In genomic region chr22:33666661-33667619, GRCh38 we compare ENCODE assay signal across 21 cellular contexts.
DNase-seq lines count a peak whose midpoint lies in the region; ATAC-seq, FAIRE-seq and TF ChIP-seq lines count a peak whose summit lies in the region.
"Had no signal": no experiment of that assay in that cellular context is flagged by ENCODE, and none has a peak within 500 bp of the region (broad histone marks: within the 10 kb centered on the region; RNA-seq: fewer than 3 reads in every experiment).

No MANE protein-coding gene starts in this region.

- no peaks in the 10 kb centered on the region for H3F3A ChIP-seq in neural cell (ENCODE audit: insufficient read depth, low read length, poor library complexity, severe bottlenecking)

- H3K36me3 Mint-ChIP-seq in Calu3 (ENCODE audit: insufficient read depth, unreplicated experiment), result no peaks in the 10 kb centered on the region

- no TSS peak for BruUV-seq in Calu3 (replicated peaks; lab: Mats Ljungman, UMichigan)

- H3K4me3 ChIP-seq in HUES64 (ENCODE audit: low read length) (no peak overlapping the region), colonic mucosa (no peak overlapping the region), neural cell (ENCODE audit: low read length) (peak overlapping the region; percentile 15)
- H3K4me3 ChIP-seq: SJSA1, thoracic aorta had no signal

- H3K9ac ChIP-seq in HUES64 (ENCODE audit: low read depth, low read length) (no peak overlapping the region), colonic mucosa (ENCODE audit: low read depth in 2 of 2, low read length in 2 of 2) (no peak overlapping the region), neural cell (ENCODE audit: low read length) (peak overlapping the region; percentile 14)

- no peaks in the 10 kb centered on the region for H3K27me3 ChIP-seq in HUES64 (ENCODE audit: insufficient read depth, low read length)
- no peaks in the 10 kb centered on the region for H3K27me3 ChIP-seq in colonic mucosa
- H3K27me3 ChIP-seq in neural cell (ENCODE audit: insufficient read depth, low read depth, low read length), result no peaks in the 10 kb centered on the region
- H3K27me3 ChIP-seq: BE2C, SJSA1 had no signal

- no peaks in the 10 kb centered on the region for H3K4me1 Mint-ChIP-seq in Calu3 (ENCODE audit: low read depth, unreplicated experiment)
- H3K4me1 Mint-ChIP-seq: activated CD4-positive, alpha-beta T cell treated with anti-CD3 and anti-CD28 coated beads for 36 hours had no signal

- H3K4me3 Mint-ChIP-seq in Calu3 (ENCODE audit: low read depth, unreplicated experiment), result no peak overlapping the region
- H3K4me3 Mint-ChIP-seq: activated CD4-positive, alpha-beta T cell treated with anti-CD3 and anti-CD28 coated beads for 36 hours had no signal

- ATAC-seq in HG02759 (IDR thresholded peaks at IDR 0.05; ENCODE audit: unreplicated experiment), result no peak
- ATAC-seq: activated CD4-positive, alpha-beta T cell treated with anti-CD3 and anti-CD28 coated beads for 36 hours had no signal

- FAIRE-seq in GM18507 (lab: Jason Lieb, UNC), result peak; percentile 87
- FAIRE-seq: endothelial cell of umbilical vein had no signal

- peaks cover 47% of the 10 kb centered on the region for H3K4me1 ChIP-seq in HUES64 (ENCODE audit: insufficient read depth, low read length)
- no peaks in the 10 kb centered on the region for H3K4me1 ChIP-seq in colonic mucosa
- H3K4me1 ChIP-seq: BE2C, SJSA1 had no signal

- no peaks in the 10 kb centered on the region for H3K27me3 Mint-ChIP-seq in Calu3 (ENCODE audit: unreplicated experiment)
- H3K27me3 Mint-ChIP-seq: activated CD4-positive, alpha-beta T cell treated with anti-CD3 and anti-CD28 coated beads for 36 hours had no signal

- no peaks in the 10 kb centered on the region for H3K9me3 ChIP-seq in HUES64 (ENCODE audit: insufficient read depth, low read depth, low read length)
- H3K9me3 ChIP-seq in colonic mucosa, result no peaks in the 10 kb centered on the region
- no peaks in the 10 kb centered on the region for H3K9me3 ChIP-seq in neural cell (ENCODE audit: low read length)
- H3K9me3 ChIP-seq: BE2C, SJSA1, thoracic aorta had no signal

- H3K36me3 ChIP-seq in HUES64 (ENCODE audit: insufficient read depth, low read length), result no peaks in the 10 kb centered on the region
- H3K36me3 ChIP-seq in colonic mucosa, result no peaks in the 10 kb centered on the region
- H3K36me3 ChIP-seq in neural cell (ENCODE audit: insufficient read depth, low read length), result no peaks in the 10 kb centered on the region
- H3K36me3 ChIP-seq: BE2C, SJSA1, thoracic aorta had no signal

- no peak overlapping the region for H3K4me2 ChIP-seq in neural cell (ENCODE audit: low read length)

- no peaks in the 10 kb centered on the region for H3K79me2 ChIP-seq in neural cell (replicated peaks; ENCODE audit: insufficient read depth, low read length)

- WGBS in HUES64, result 45% methylated on average over 5 of the region's 8 CpGs

- H3K27ac ChIP-seq in HUES64 (ENCODE audit: low read depth, low read length) (peak overlapping the region; percentile 64; the same call in 1 of the 2 replicates), colonic mucosa (no peak overlapping the region), neural cell (ENCODE audit: low read length) (no peak overlapping the region)
- H3K27ac ChIP-seq: SJSA1, thoracic aorta had no signal

- TF ChIP-seq CTCF in colonic mucosa (IDR thresholded peaks at IDR 0.05) (no peak), neural cell (IDR thresholded peaks at IDR 0.05; ENCODE audit: poor library complexity, severe bottlenecking) (no peak), Calu3 (IDR thresholded peaks at IDR 0.05; ENCODE audit: unreplicated experiment) (no peak)

- TF ChIP-seq EP300 in neural cell (conservative IDR thresholded peaks at IDR 0.05; ENCODE audit: poor library complexity, severe bottlenecking), result no peak

- no peak overlapping the region for H3K27ac Mint-ChIP-seq in Calu3 (ENCODE audit: unreplicated experiment)
- H3K27ac Mint-ChIP-seq: activated CD4-positive, alpha-beta T cell treated with anti-CD3 and anti-CD28 coated beads for 36 hours had no signal

- TF ChIP-seq RAD21 in neural cell (conservative IDR thresholded peaks at IDR 0.05), result no peak

- no peak overlapping the region for H2AFZ ChIP-seq in neural cell (ENCODE audit: low read depth, low read length)

- intact Hi-C loops in colonic mucosa (cut with DNase I), result no loop called here
- intact Hi-C loops in Calu3 (cut with micrococcal nuclease; ENCODE audit: unreplicated experiment), result no loop called here

- DNase-seq in GM18507 (ENCODE audit: extremely low spot score, insufficient read length, low read depth) (peak; percentile 3), colonic mucosa (peak; percentile 20), activated gamma-delta T cell (lab: John Stamatoyannopoulos, UW) (no peak), Calu3 (no peak)
- DNase-seq: activated CD4-positive, alpha-beta T cell treated with anti-CD3 and anti-CD28 coated beads for 36 hours; activated gamma-delta T cell treated with Interleukin-2 at 50 U/mL for 16 hours; BE2C; DMS153; foreskin melanocyte; midbrain; NCI-H1694 treated with DMSO at 0.1 percent for 48 hours; NCI-H446 treated with DMSO at 0.1 percent for 48 hours; occipital lobe; OCI-M1; stimulated activated CD4-positive, alpha-beta T cell treated with anti-CD3 and anti-CD28 coated beads, Interleukin-4, amount 100 ng/mL, for 1 hour had no signal

- H4K20me1 ChIP-seq in neural cell (ENCODE audit: insufficient read depth), result no peaks in the 10 kb centered on the region

- peaks cover 10% of the 10 kb centered on the region for H3K9me3 Mint-ChIP-seq in Calu3 (ENCODE audit: low read depth, unreplicated experiment)

- H3K9me2 ChIP-seq in neural cell (ENCODE audit: insufficient read depth, low read length), result no peaks in the 10 kb centered on the region

- CTCF ChIA-PET in Calu3 (lab: Charles Lee), result interaction anchor here (0.6 kb wide), 1 partner anchor 143 kb away, joined by 4 read pairs; no protein-coding TSS in a partner anchor

TF ChIP-seq in neural cell, 6 proteins besides CTCF, POLR2A, EP300 and RAD21:
- no peak for TF ChIP-seq MXI1 (conservative IDR thresholded peaks at IDR 0.05; ENCODE audit: poor library complexity, severe bottlenecking)

Comparison
In these comparisons a context has a peak if more than half of its experiments do, and no peak if none do; other contexts are left out.
1. DNase-seq: peak in GM18507 (single experiment) and colonic mucosa (single experiment); none in activated gamma-delta T cell (single experiment) and Calu3 (single experiment).